In the genomic region with DNA sequence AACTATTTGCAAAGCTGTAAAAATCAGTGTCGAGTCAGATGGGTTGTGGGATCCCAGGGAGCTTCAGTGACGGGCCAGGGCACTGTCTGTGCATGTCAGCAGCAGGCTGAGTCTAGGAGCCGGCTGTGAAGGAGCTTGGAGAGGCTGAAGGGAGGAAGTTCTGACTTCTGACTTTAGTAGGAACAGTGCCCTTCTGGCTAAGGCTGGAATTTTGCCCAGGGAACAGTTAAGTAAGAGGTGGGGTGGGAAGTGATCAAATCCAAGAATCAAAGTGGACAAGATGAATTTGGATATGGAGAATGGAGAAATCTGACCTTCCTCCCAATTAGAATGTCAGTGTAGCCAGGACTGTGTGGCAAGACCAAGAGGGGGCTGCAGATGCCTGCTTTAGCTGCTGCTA, we compare ENCODE assay signal across 15 cellular contexts.
DNase-seq lines count a peak whose midpoint lies in the region; ATAC-seq, FAIRE-seq and TF ChIP-seq lines count a peak whose summit lies in the region.
"Had no signal": no experiment of that assay in that cellular context is flagged by ENCODE, and none has a peak within 500 bp of the region (broad histone marks: within the 10 kb centered on the region; RNA-seq: fewer than 3 reads in every experiment).

No MANE protein-coding gene starts in this region.

- H3K36me3 ChIP-seq in Loucy (ENCODE audit: insufficient read depth, low read length) (no peaks in the 10 kb centered on the region), keratinocyte (ENCODE audit: control insufficient read depth in 2 of 2, extremely low read depth in 1 of 2, insufficient read depth in 2 of 2, low read length in 2 of 2) (no peaks in the 10 kb centered on the region)
- H3K36me3 ChIP-seq: cardiac muscle cell had no signal

- H3K9ac ChIP-seq in Loucy (ENCODE audit: low read depth, low read length, poor library complexity, severe bottlenecking): no peak overlapping the region
- no peak overlapping the region for H3K9ac ChIP-seq in keratinocyte (ENCODE audit: control insufficient read depth, extremely low read depth, insufficient read depth, low read length)

- no peak overlapping the region for H3K4me2 ChIP-seq in Loucy (ENCODE audit: low read depth, low read length, poor library complexity, severe bottlenecking)
- H3K4me2 ChIP-seq in keratinocyte (ENCODE audit: control insufficient read depth, extremely low read depth, insufficient read depth, low read depth, low read length): peak overlapping the region; percentile 60

- no peak for ATAC-seq in GM19397 (IDR thresholded peaks at IDR 0.05; ENCODE audit: unreplicated experiment)

- CTCF ChIA-PET in GM10248 (lab: Yijun Ruan, JAX): interaction anchor here (0.7 to 5.0 kb wide), 18 partner anchors 9 to 467 kb away, joined by 3 to 29 read pairs (median 6); no protein-coding TSS in a partner anchor

- no peaks in the 10 kb centered on the region for H3K9me3 ChIP-seq in Loucy (ENCODE audit: insufficient read depth, low read depth, low read length)
- no peaks in the 10 kb centered on the region for H3K9me3 ChIP-seq in keratinocyte (ENCODE audit: control insufficient read depth, low read depth, low read length)

- no peaks in the 10 kb centered on the region for H3K9me2 ChIP-seq in Loucy (replicated peaks; ENCODE audit: low read depth, low read length)

- H3K4me1 ChIP-seq in Loucy (ENCODE audit: insufficient read depth, low read length, poor library complexity, severe bottlenecking) (peaks cover 45% of the 10 kb centered on the region), keratinocyte (ENCODE audit: control insufficient read depth, extremely low read depth, insufficient read depth, low read length) (peaks cover 60% of the 10 kb centered on the region)

- DNase-seq in choroid plexus epithelial cell (ENCODE audit: low read depth) (peak; percentile 61), keratinocyte (ENCODE audit: low read depth, low spot score) (no peak), superior temporal gyrus (ENCODE audit: extremely low spot score) (peak; percentile 20), NCI-H2081 (lab: John Stamatoyannopoulos, UW) (no peak), GM10248 (ENCODE audit: extremely low spot score) (no peak)
- no peak for DNase-seq in stimulated activated CD4-positive, alpha-beta T cell treated with anti-CD3 and anti-CD28 coated beads, Interleukin-4, amount 100 ng/mL, for 4 hours
- DNase-seq: activated CD8-positive, alpha-beta memory T cell treated with anti-CD3 and anti-CD28 coated beads, Interleukin-2, amount 50 U/mL, for 48 hours; Karpas-422; NCI-H526 treated with DMSO at 0.1 percent for 48 hours; stimulated activated CD4-positive, alpha-beta T cell treated with anti-CD3 and anti-CD28 coated beads, Interleukin-2, amount 100 ng/mL, for 48 hours had no signal

- H4K20me1 ChIP-seq in Loucy (ENCODE audit: insufficient read depth, low read length, poor library complexity, severe bottlenecking) (no peaks in the 10 kb centered on the region), keratinocyte (ENCODE audit: control insufficient read depth, extremely low read depth, insufficient read depth, low read length) (no peaks in the 10 kb centered on the region)

- H3K9me1 ChIP-seq in keratinocyte (ENCODE audit: control insufficient read depth, extremely low read depth, insufficient read depth, low read length): no peaks in the 10 kb centered on the region

- peak overlapping the region; percentile 39 for H3K27ac ChIP-seq in keratinocyte (ENCODE audit: control insufficient read depth, insufficient read depth, low read length)
- H3K27ac ChIP-seq: cardiac muscle cell had no signal

- H2AFZ ChIP-seq in Loucy (ENCODE audit: low read length) (peak overlapping the region; percentile 32; the same call in 1 of the 2 replicates), keratinocyte (ENCODE audit: control insufficient read depth, low read length) (peak overlapping the region; percentile 3)

- peaks cover 7% of the 10 kb centered on the region for H3F3A ChIP-seq in Loucy (ENCODE audit: low read depth)

- H3K4me3 ChIP-seq in Loucy (ENCODE audit: low read length, poor library complexity, severe bottlenecking) (no peak overlapping the region), choroid plexus epithelial cell (ENCODE audit: low read depth, low read length) (no peak overlapping the region), keratinocyte (ENCODE audit: control insufficient read depth in 2 of 3, extremely low read depth in 1 of 3, insufficient read depth in 2 of 3, low read depth in 1 of 3, low read length in 3 of 3) (no peak overlapping the region)
- H3K4me3 ChIP-seq: cardiac muscle cell had no signal

- TF ChIP-seq CTCF in Loucy (conservative IDR thresholded peaks at IDR 0.05; ENCODE audit: low read length) (no peak), choroid plexus epithelial cell (conservative IDR thresholded peaks at IDR 0.05; ENCODE audit: low read depth, low read length) (no peak), keratinocyte (optimal IDR thresholded peaks at IDR 0.05 in 1 of 3, IDR thresholded peaks at IDR 0.05 in 1 of 3, conservative IDR thresholded peaks at IDR 0.05 in 1 of 3; ENCODE audit: extremely low read depth in 1 of 3, insufficient read depth in 2 of 3, low read length in 3 of 3) (no peak), GM10248 (IDR thresholded peaks at IDR 0.05; ENCODE audit: control extremely low read depth, extremely low read depth, low read depth, missing control alignments) (no peak)

- peak; percentile 86 for FAIRE-seq in keratinocyte (lab: Jason Lieb, UNC)
- FAIRE-seq: GM18507, urothelium cell line had no signal

- no peaks in the 10 kb centered on the region for H3K79me2 ChIP-seq in Loucy (ENCODE audit: insufficient read depth, low read length)
- no peaks in the 10 kb centered on the region for H3K79me2 ChIP-seq in keratinocyte (ENCODE audit: control insufficient read depth, insufficient read depth, low read length)

- H3K27me3 ChIP-seq in Loucy (ENCODE audit: insufficient read depth, low read length, poor library complexity, severe bottlenecking) (no peaks in the 10 kb centered on the region), keratinocyte (ENCODE audit: control insufficient read depth, extremely low read depth, insufficient read depth, low read length) (no peaks in the 10 kb centered on the region)
- H3K27me3 ChIP-seq: cardiac muscle cell had no signal

- dilution Hi-C loops in keratinocyte (cut with MboI; ENCODE audit: extremely low pct_ligation_motif_present, low sequenced_read_pairs): no loop called here

- POLR2A ChIA-PET in GM10248 (lab: Yijun Ruan, JAX): interaction anchor here (0.6 kb wide), 1 partner anchor 508 kb away, joined by 4 read pairs; no protein-coding TSS in a partner anchor

Comparison
In these comparisons a context has a peak if more than half of its experiments do, and no peak if none do; other contexts are left out.
1. DNase-seq: peak in choroid plexus epithelial cell (single experiment) and superior temporal gyrus (single experiment); none in keratinocyte (single experiment), NCI-H2081 (0 of 2), stimulated activated CD4-positive, alpha-beta T cell treated with anti-CD3 and anti-CD28 coated beads, Interleukin-4, amount 100 ng/mL, for 4 hours (0 of 2) and GM10248 (single experiment).